1 cellular context compared by ENCODE assay signal in genomic region chr1:161506336-161507223, GRCh38.
TF ChIP-seq lines count a peak whose summit lies in the region.

No MANE protein-coding gene starts in this region.

TF ChIP-seq in HEK293, 187 proteins besides CTCF, POLR2A, EP300 and RAD21 (continued from another document):
- TF ChIP-seq ZNF645 (tag by site-specific recombination; IDR thresholded peaks at IDR 0.05): no peak
- no peak for TF ChIP-seq YY1 (tag by site-specific recombination; IDR thresholded peaks at IDR 0.05)
- TF ChIP-seq ZEB2 (tag by site-specific recombination; IDR thresholded peaks at IDR 0.05): 0 out of 2 replicates have a peak, but pooled peaks have one; percentile 19
- 0 out of 2 replicates have a peak, but pooled peaks have one; percentile 50 for TF ChIP-seq WT1 (tag by site-specific recombination; IDR thresholded peaks at IDR 0.05)
- TF ChIP-seq HIC1 (tag by site-specific recombination; IDR thresholded peaks at IDR 0.05): no peak
- 0 out of 2 replicates have a peak, but pooled peaks have one; percentile 9 for TF ChIP-seq SCRT2 (tag by site-specific recombination; IDR thresholded peaks at IDR 0.05)
- peak; percentile 92 for TF ChIP-seq ZBTB17 (tag by site-specific recombination; IDR thresholded peaks at IDR 0.05)
TF ChIP-seq in HEK293: peak in this region for 11.
